ENCODE assay signal across 30 cellular contexts in genomic region chr10:111347386-111348005, GRCh38.
DNase-seq lines count a peak whose midpoint lies in the region; ATAC-seq and TF ChIP-seq lines count a peak whose summit lies in the region.
"Had no signal": no experiment of that assay in that cellular context is flagged by ENCODE, and none has a peak within 500 bp of the region (broad histone marks: within the 10 kb centered on the region; RNA-seq: fewer than 3 reads in every experiment).

No MANE protein-coding gene starts in this region.

- no peaks in the 10 kb centered on the region for H3K36me3 ChIP-seq in upper lobe of right lung
- H3K36me3 ChIP-seq: brain microvascular endothelial cell, MG63, thoracic aorta had no signal

- no peaks in the 10 kb centered on the region for H3K4me1 Mint-ChIP-seq in stimulated activated naive B cell treated with anti-CD40 and anti-IgM and Interleukin-4, amounts not matched to agents 10 μg/mL and 1 μg/mL and 100 μg/mL, for 72 hours
- H3K4me1 Mint-ChIP-seq: naive thymus-derived CD4-positive, alpha-beta T cell had no signal

- no peak overlapping the region for H3K4me3 Mint-ChIP-seq in stimulated activated naive B cell treated with anti-CD40 and anti-IgM and Interleukin-4, amounts not matched to agents 10 μg/mL and 1 μg/mL and 100 μg/mL, for 72 hours
- H3K4me3 Mint-ChIP-seq: activated CD8-positive, alpha-beta T cell treated with anti-CD3 and anti-CD28 coated beads for 36 hours; CD8-positive, alpha-beta T cell; naive thymus-derived CD4-positive, alpha-beta T cell had no signal

- H3K27me3 ChIP-seq in upper lobe of right lung = no peaks in the 10 kb centered on the region
- H3K27me3 ChIP-seq: brain microvascular endothelial cell, MG63 had no signal

- peak; percentile 54 for ATAC-seq in upper lobe of right lung
- ATAC-seq in stimulated activated naive B cell treated with anti-CD40 and anti-IgM and Interleukin-4, amounts not matched to agents 10 μg/mL and 1 μg/mL and 100 μg/mL, for 72 hours (replicated peaks) = no peak
- ATAC-seq: activated CD4-positive, CD25-positive, alpha-beta regulatory T cell treated with anti-CD3 and anti-CD28 coated beads, Interleukin-2, amount 50 U/mL, for 24 hours; activated CD8-positive, alpha-beta T cell treated with anti-CD3 and anti-CD28 coated beads for 36 hours; CD8-positive, alpha-beta T cell; esophagus mucosa; naive thymus-derived CD4-positive, alpha-beta T cell had no signal

- H3K27ac Mint-ChIP-seq in stimulated activated naive B cell treated with anti-CD40 and anti-IgM and Interleukin-4, amounts not matched to agents 10 μg/mL and 1 μg/mL and 100 μg/mL, for 72 hours = no peak overlapping the region
- H3K27ac Mint-ChIP-seq: activated CD8-positive, alpha-beta T cell treated with anti-CD3 and anti-CD28 coated beads for 36 hours; CD8-positive, alpha-beta T cell; naive thymus-derived CD4-positive, alpha-beta T cell had no signal

- H3K9me3 ChIP-seq in upper lobe of right lung = no peaks in the 10 kb centered on the region
- H3K9me3 ChIP-seq: MG63, thoracic aorta had no signal

- no peak for TF ChIP-seq CTCF in upper lobe of right lung (IDR thresholded peaks at IDR 0.05)

- H3K27me3 Mint-ChIP-seq in stimulated activated naive B cell treated with anti-CD40 and anti-IgM and Interleukin-4, amounts not matched to agents 10 μg/mL and 1 μg/mL and 100 μg/mL, for 72 hours = peaks cover 0 to 17% of the 10 kb centered on the region in 2 donors

- no peaks in the 10 kb centered on the region for H3K36me3 Mint-ChIP-seq in stimulated activated naive B cell treated with anti-CD40 and anti-IgM and Interleukin-4, amounts not matched to agents 10 μg/mL and 1 μg/mL and 100 μg/mL, for 72 hours
- H3K36me3 Mint-ChIP-seq: CD8-positive, alpha-beta T cell; naive thymus-derived CD4-positive, alpha-beta T cell had no signal

- no peaks in the 10 kb centered on the region for H3K4me1 ChIP-seq in upper lobe of right lung

- no peak overlapping the region for H3K27ac ChIP-seq in upper lobe of right lung
- H3K27ac ChIP-seq: brain microvascular endothelial cell, thoracic aorta had no signal

- H3K4me3 ChIP-seq in upper lobe of right lung = no peak overlapping the region
- H3K4me3 ChIP-seq: MG63, smooth muscle cell, thoracic aorta had no signal

- intact Hi-C loops in upper lobe of right lung (cut with DNase I) = no loop called here

- DNase-seq in NCI-H1417 (lab: John Stamatoyannopoulos, UW) = peak in 2 of 3 experiments; percentile 1 to 66
- no peak for DNase-seq in NCI-H1417 treated with DMSO at 0.1 percent for 48 hours (lab: John Stamatoyannopoulos, UW)
- DNase-seq in NCI-H2107 (lab: John Stamatoyannopoulos, UW) = peak; percentile 8
- peak; percentile 9 for DNase-seq in kidney tubule cell (ENCODE audit: low spot score)
- DNase-seq in upper lobe of right lung = no peak
- DNase-seq in activated CD4-positive, alpha-beta T cell treated with anti-CD3 and anti-CD28 coated beads, Interleukin-2, amount 50 U/mL, for 1 hour = no peak
- no peak for DNase-seq in stimulated activated naive B cell treated with anti-CD40 and anti-IgM and Interleukin-4, amounts not matched to agents 10 μg/mL and 1 μg/mL and 100 μg/mL, for 72 hours
- no peak for DNase-seq in activated T-cell treated with anti-CD3 and anti-CD28 coated beads, Interleukin-2, amount 50 U/mL, for 1 hour
- DNase-seq: activated CD8-positive, alpha-beta T cell treated with anti-CD3 and anti-CD28 coated beads for 36 hours; activated gamma-delta T cell treated with Interleukin-2 at 50 U/mL for 16 hours; activated T-cell treated with anti-CD3 and anti-CD28 coated beads for 4 hours; AML-193; brain microvascular endothelial cell; CD8-positive, alpha-beta T cell; effector memory CD4-positive, alpha-beta T cell; GOT3; islet precursor cell; mesenchymal stem cell; MG63; naive thymus-derived CD4-positive, alpha-beta T cell; NCI-H1930; NCI-H524 treated with DMSO at 0.1 percent for 48 hours; occipital lobe; stimulated activated CD4-positive, alpha-beta T cell treated with anti-CD3 and anti-CD28 coated beads, Interleukin-2, amount 100 ng/mL, for 48 hours; stimulated activated naive CD4-positive, alpha-beta T cell; T1000 had no signal

- peaks cover 0 to 2% of the 10 kb centered on the region in 2 donors for H3K9me3 Mint-ChIP-seq in stimulated activated naive B cell treated with anti-CD40 and anti-IgM and Interleukin-4, amounts not matched to agents 10 μg/mL and 1 μg/mL and 100 μg/mL, for 72 hours
- H3K9me3 Mint-ChIP-seq: activated CD8-positive, alpha-beta T cell treated with anti-CD3 and anti-CD28 coated beads for 36 hours had no signal

Comparison
In these comparisons a context has a peak if more than half of its experiments do, and no peak if none do; other contexts are left out.
1. DNase-seq: peak in NCI-H1417 (2 of 3), NCI-H2107 (single experiment) and kidney tubule cell (single experiment); none in NCI-H1417 treated with DMSO at 0.1 percent for 48 hours (single experiment), upper lobe of right lung (single experiment), activated CD4-positive, alpha-beta T cell treated with anti-CD3 and anti-CD28 coated beads, Interleukin-2, amount 50 U/mL, for 1 hour (single experiment), stimulated activated naive B cell treated with anti-CD40 and anti-IgM and Interleukin-4, amounts not matched to agents 10 μg/mL and 1 μg/mL and 100 μg/mL, for 72 hours (single experiment) and activated T-cell treated with anti-CD3 and anti-CD28 coated beads, Interleukin-2, amount 50 U/mL, for 1 hour (single experiment).